18 cellular contexts compared by ENCODE assay signal in the genomic region with DNA sequence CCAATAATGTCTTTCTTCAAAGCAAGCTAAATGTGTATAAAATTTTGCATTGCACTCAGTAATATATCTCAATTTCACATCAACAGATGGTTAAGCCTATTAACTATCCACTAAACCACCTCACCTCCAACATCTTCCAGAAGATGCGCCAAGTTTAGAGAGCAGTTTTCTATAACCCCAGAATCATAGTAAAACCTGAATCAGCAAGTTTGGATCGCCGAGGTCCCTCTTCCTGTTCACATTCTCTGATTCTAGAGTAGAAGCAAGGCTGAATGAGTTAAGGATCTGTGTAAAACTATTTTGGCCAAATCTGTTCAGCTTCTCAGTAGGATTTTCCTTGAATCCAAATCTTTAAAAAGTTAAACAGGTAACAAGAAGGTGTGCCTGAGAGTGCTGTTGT. TPM values are rescaled to one million over a fixed set of nuclear protein-coding genes. Genes with fewer than 3 reads are reported as not detected.
A peak's percentile ranks its signal among the peaks of the same experiment; 100 is the strongest.
DNase-seq lines count a peak whose midpoint lies in the region; ATAC-seq and TF ChIP-seq lines count a peak whose summit lies in the region.
"Had no signal": no experiment of that assay in that cellular context is flagged by ENCODE, and none has a peak within 500 bp of the region (broad histone marks: within the 10 kb centered on the region; RNA-seq: fewer than 3 reads in every experiment).

No MANE protein-coding gene starts in this region.

- H3K9me3 ChIP-seq in osteoblast (ENCODE audit: low read depth, low read length), result no peaks in the 10 kb centered on the region
- H3K9me3 ChIP-seq: adrenal gland had no signal

- no peaks in the 10 kb centered on the region for H3K9me2 ChIP-seq in GM23338 (ENCODE audit: insufficient read depth)

- H3K27ac Mint-ChIP-seq in activated T-cell treated with anti-CD3 and anti-CD28 coated beads, Interleukin-2, amount 50 U/mL, for 24 hours, result peak overlapping the region; percentile 52
- no peak overlapping the region for H3K27ac Mint-ChIP-seq in GM23338
- H3K27ac Mint-ChIP-seq in brain, result peak overlapping the region in 2 of 5 experiments; percentile 38 to 89
- H3K27ac Mint-ChIP-seq: H9, mesothelial cell of epicardium had no signal

- H3K4me3 ChIP-seq in GM23338, result no peak overlapping the region
- H3K4me3 ChIP-seq in osteoblast (ENCODE audit: insufficient read depth, low read length), result no peak overlapping the region

- peaks cover 2% of the 10 kb centered on the region; the same call in 1 of the 2 replicates for H4K20me1 ChIP-seq in GM23338 (replicated peaks; ENCODE audit: insufficient read depth)
- H4K20me1 ChIP-seq in osteoblast (ENCODE audit: insufficient read depth, low read length), result peaks cover 3% of the 10 kb centered on the region

- no peak for DNase-seq in activated T-cell treated with anti-CD3 and anti-CD28 coated beads, Interleukin-2, amount 50 U/mL, for 24 hours
- DNase-seq in activated T-cell treated with anti-CD3 and anti-CD28 coated beads for 4 hours (no peak), GM23338 (ENCODE audit: low spot score) (no peak), osteoblast (ENCODE audit: insufficient read length, low spot score, missing footprints) (no peak), cerebellum (ENCODE audit: low spot score) (no peak), HuH-7 (ENCODE audit: low spot score) (no peak)
- DNase-seq: adrenal gland; DMS79; H9; head of caudate nucleus; NCI-H1092 treated with DMSO at 0.1 percent for 48 hours; NCI-H2029 treated with DMSO at 0.1 percent for 48 hours; stimulated activated CD4-positive, alpha-beta T cell treated with anti-CD3 and anti-CD28 coated beads, Interleukin-4, amount 100 ng/mL, for 24 hours had no signal

- H3K4me1 Mint-ChIP-seq in activated T-cell treated with anti-CD3 and anti-CD28 coated beads, Interleukin-2, amount 50 U/mL, for 24 hours (ENCODE audit: low read depth), result peaks cover 40% of the 10 kb centered on the region
- H3K4me1 Mint-ChIP-seq in GM23338 (no peaks in the 10 kb centered on the region; the same call in 2 of the 3 replicates), brain (peaks cover 43% of the 10 kb centered on the region)

- H3K36me3 ChIP-seq in GM23338 (ENCODE audit: insufficient read depth) (no peaks in the 10 kb centered on the region), osteoblast (ENCODE audit: insufficient read depth, low read length) (no peaks in the 10 kb centered on the region)
- H3K36me3 ChIP-seq: adrenal gland had no signal

- no peak for TF ChIP-seq CTCF in GM23338 (conservative IDR thresholded peaks at IDR 0.05; ENCODE audit: low read depth in 2 of 2)
- no peak for TF ChIP-seq CTCF in brain (conservative IDR thresholded peaks at IDR 0.05)
- no peak for TF ChIP-seq CTCF in osteoblast (IDR thresholded peaks at IDR 0.05; ENCODE audit: extremely low read depth, low read depth, low read length)

- H3K4me2 ChIP-seq in GM23338, result no peak overlapping the region
- H3K4me2 ChIP-seq in osteoblast (ENCODE audit: insufficient read depth, low read length), result no peak overlapping the region

- no peaks in the 10 kb centered on the region for H3F3A ChIP-seq in GM23338 (replicated peaks; ENCODE audit: low read depth)

- H3K27ac ChIP-seq in GM23338 (ENCODE audit: low read depth) (no peak overlapping the region), osteoblast (ENCODE audit: low read depth, low read length) (no peak overlapping the region)
- H3K27ac ChIP-seq: adrenal gland had no signal

- H3K79me2 ChIP-seq in GM23338 (replicated peaks; ENCODE audit: insufficient read depth), result peaks cover 24% of the 10 kb centered on the region
- peaks cover 36% of the 10 kb centered on the region for H3K79me2 ChIP-seq in osteoblast (ENCODE audit: insufficient read depth, low read length)

- H3K27me3 ChIP-seq in GM23338 (ENCODE audit: insufficient read depth), result no peaks in the 10 kb centered on the region
- H3K27me3 ChIP-seq in osteoblast (ENCODE audit: insufficient read depth, low read length), result no peaks in the 10 kb centered on the region
- H3K27me3 ChIP-seq: adrenal gland had no signal

- no peaks in the 10 kb centered on the region for H3K9me3 Mint-ChIP-seq in activated T-cell treated with anti-CD3 and anti-CD28 coated beads, Interleukin-2, amount 50 U/mL, for 24 hours
- no peaks in the 10 kb centered on the region for H3K9me3 Mint-ChIP-seq in GM23338
- no peaks in the 10 kb centered on the region for H3K9me3 Mint-ChIP-seq in brain
- H3K9me3 Mint-ChIP-seq: H9, mesothelial cell of epicardium had no signal

- H2AFZ ChIP-seq in GM23338 (peak overlapping the region; percentile 80; the same call in 1 of the 2 replicates), osteoblast (ENCODE audit: low read length) (peak overlapping the region; percentile 69)

- peaks cover 13% of the 10 kb centered on the region for H3K4me1 ChIP-seq in GM23338 (ENCODE audit: insufficient read depth)
- peaks cover 17% of the 10 kb centered on the region for H3K4me1 ChIP-seq in osteoblast (ENCODE audit: insufficient read depth, low read length)

- H3K27me3 Mint-ChIP-seq in activated T-cell treated with anti-CD3 and anti-CD28 coated beads, Interleukin-2, amount 50 U/mL, for 24 hours, result no peaks in the 10 kb centered on the region
- H3K27me3 Mint-ChIP-seq in GM23338 (ENCODE audit: insufficient read depth, low read depth, poor library complexity), result no peaks in the 10 kb centered on the region
- H3K27me3 Mint-ChIP-seq in brain, result peaks cover 13% of the 10 kb centered on the region

- no peak for ATAC-seq in GM23338
- ATAC-seq in HG03439 (IDR thresholded peaks at IDR 0.05; ENCODE audit: unreplicated experiment), result no peak
- ATAC-seq: activated CD4-positive, CD25-positive, alpha-beta regulatory T cell treated with anti-CD3 and anti-CD28 coated beads, Interleukin-2, amount 50 U/mL, for 24 hours; left lobe of liver had no signal

- peak overlapping the region; percentile 89 for H3K4me3 Mint-ChIP-seq in activated T-cell treated with anti-CD3 and anti-CD28 coated beads, Interleukin-2, amount 50 U/mL, for 24 hours
- H3K4me3 Mint-ChIP-seq in GM23338 (no peak overlapping the region), brain (peak overlapping the region in 4 of 5 experiments; percentile 66 to 97 (median 81))
- H3K4me3 Mint-ChIP-seq: H9 had no signal

- peaks cover 22% of the 10 kb centered on the region for H3K36me3 Mint-ChIP-seq in activated T-cell treated with anti-CD3 and anti-CD28 coated beads, Interleukin-2, amount 50 U/mL, for 24 hours (ENCODE audit: low read depth)
- H3K36me3 Mint-ChIP-seq in GM23338 (ENCODE audit: low read depth) (no peaks in the 10 kb centered on the region), brain (no peaks in the 10 kb centered on the region)
- H3K36me3 Mint-ChIP-seq: mesothelial cell of epicardium had no signal

TF ChIP-seq in GM23338, 12 proteins besides CTCF, POLR2A, EP300 and RAD21 (continues in another document):
- TF ChIP-seq, protein P1, sequence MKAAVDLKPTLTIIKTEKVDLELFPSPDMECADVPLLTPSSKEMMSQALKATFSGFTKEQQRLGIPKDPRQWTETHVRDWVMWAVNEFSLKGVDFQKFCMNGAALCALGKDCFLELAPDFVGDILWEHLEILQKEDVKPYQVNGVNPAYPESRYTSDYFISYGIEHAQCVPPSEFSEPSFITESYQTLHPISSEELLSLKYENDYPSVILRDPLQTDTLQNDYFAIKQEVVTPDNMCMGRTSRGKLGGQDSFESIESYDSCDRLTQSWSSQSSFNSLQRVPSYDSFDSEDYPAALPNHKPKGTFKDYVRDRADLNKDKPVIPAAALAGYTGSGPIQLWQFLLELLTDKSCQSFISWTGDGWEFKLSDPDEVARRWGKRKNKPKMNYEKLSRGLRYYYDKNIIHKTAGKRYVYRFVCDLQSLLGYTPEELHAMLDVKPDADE (IDR thresholded peaks at IDR 0.05), result no peak
- TF ChIP-seq, protein P2, sequence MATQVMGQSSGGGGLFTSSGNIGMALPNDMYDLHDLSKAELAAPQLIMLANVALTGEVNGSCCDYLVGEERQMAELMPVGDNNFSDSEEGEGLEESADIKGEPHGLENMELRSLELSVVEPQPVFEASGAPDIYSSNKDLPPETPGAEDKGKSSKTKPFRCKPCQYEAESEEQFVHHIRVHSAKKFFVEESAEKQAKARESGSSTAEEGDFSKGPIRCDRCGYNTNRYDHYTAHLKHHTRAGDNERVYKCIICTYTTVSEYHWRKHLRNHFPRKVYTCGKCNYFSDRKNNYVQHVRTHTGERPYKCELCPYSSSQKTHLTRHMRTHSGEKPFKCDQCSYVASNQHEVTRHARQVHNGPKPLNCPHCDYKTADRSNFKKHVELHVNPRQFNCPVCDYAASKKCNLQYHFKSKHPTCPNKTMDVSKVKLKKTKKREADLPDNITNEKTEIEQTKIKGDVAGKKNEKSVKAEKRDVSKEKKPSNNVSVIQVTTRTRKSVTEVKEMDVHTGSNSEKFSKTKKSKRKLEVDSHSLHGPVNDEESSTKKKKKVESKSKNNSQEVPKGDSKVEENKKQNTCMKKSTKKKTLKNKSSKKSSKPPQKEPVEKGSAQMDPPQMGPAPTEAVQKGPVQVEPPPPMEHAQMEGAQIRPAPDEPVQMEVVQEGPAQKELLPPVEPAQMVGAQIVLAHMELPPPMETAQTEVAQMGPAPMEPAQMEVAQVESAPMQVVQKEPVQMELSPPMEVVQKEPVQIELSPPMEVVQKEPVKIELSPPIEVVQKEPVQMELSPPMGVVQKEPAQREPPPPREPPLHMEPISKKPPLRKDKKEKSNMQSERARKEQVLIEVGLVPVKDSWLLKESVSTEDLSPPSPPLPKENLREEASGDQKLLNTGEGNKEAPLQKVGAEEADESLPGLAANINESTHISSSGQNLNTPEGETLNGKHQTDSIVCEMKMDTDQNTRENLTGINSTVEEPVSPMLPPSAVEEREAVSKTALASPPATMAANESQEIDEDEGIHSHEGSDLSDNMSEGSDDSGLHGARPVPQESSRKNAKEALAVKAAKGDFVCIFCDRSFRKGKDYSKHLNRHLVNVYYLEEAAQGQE (IDR thresholded peaks at IDR 0.05; ENCODE audit: unreplicated experiment), result no peak
- TF ChIP-seq EZH2 (IDR thresholded peaks at IDR 0.05; ENCODE audit: low read depth, unreplicated experiment) (no peak), ZNF114 (CRISPR knock-in tag; IDR thresholded peaks at IDR 0.05) (no peak), CREB1 (CRISPR knock-in tag; IDR thresholded peaks at IDR 0.05; ENCODE audit: low read depth) (no peak), JUNB (IDR thresholded peaks at IDR 0.05; ENCODE audit: unreplicated experiment) (no peak), STAT1 (IDR thresholded peaks at IDR 0.05; ENCODE audit: unreplicated experiment) (no peak), POLR2AphosphoS5 (IDR thresholded peaks at IDR 0.05; ENCODE audit: low read depth) (no peak), ZNF331 (CRISPR knock-in tag; IDR thresholded peaks at IDR 0.05; ENCODE audit: low read depth) (no peak)

RNA-seq across cellular contexts. Expression of a gene that starts 1.4 kb away (rescaled TPM):
- total RNA-seq in GM23338 (2014; rRNA removed; shearing (Covaris generic)), result 28.8 and 31.6 TPM in 2 replicates
- polyA plus RNA-seq in GM23338 (2016; fragmentation: Nextera tagmentation; extraction: Ambion mirVana) (59.3 and 72.0 TPM in 2 replicates), brain (ENCODE audit: insufficient read depth, low read depth, low replicate concordance) (23.6 TPM)
- total RNA-seq in osteoblast (75.7 and 85.8 TPM in 2 replicates), cerebellum (39.7 TPM)
